In genomic region chr9:129996161-129996849, GRCh38 we compare ENCODE assay signal across 11 cellular contexts. TPM values are rescaled to one million over a fixed set of nuclear protein-coding genes. Genes with fewer than 3 reads are reported as not detected.
DNase-seq lines count a peak whose midpoint lies in the region; ATAC-seq and TF ChIP-seq lines count a peak whose summit lies in the region.
"Had no signal": no experiment of that assay in that cellular context is flagged by ENCODE, and none has a peak within 500 bp of the region (broad histone marks: within the 10 kb centered on the region; RNA-seq: fewer than 3 reads in every experiment).

No MANE protein-coding gene starts in this region.

- peaks cover 41% of the 10 kb centered on the region for H3K4me1 Mint-ChIP-seq in CD14-positive monocyte
- peaks cover 34% of the 10 kb centered on the region for H3K4me1 Mint-ChIP-seq in brain

- intact Hi-C loops in CD14-positive monocyte (cut with micrococcal nuclease): loop anchor here (5.0 to 10.0 kb wide), 4 partner anchors 34 to 109 kb away; no protein-coding TSS in a partner anchor

- H3K4me3 Mint-ChIP-seq in CD14-positive monocyte (peak overlapping the region; percentile 57 to 92), brain (peak overlapping the region in 1 of 5 experiments; percentile 4)

- peak; percentile 47 for DNase-seq in CD14-positive monocyte (ENCODE audit: low spot score)
- peak; percentile 90 for DNase-seq in MV-4-11 (lab: John Stamatoyannopoulos, UW)
- DNase-seq: activated CD4-positive, alpha-beta T cell treated with anti-CD3 and anti-CD28 coated beads for 4 hours; NCI-H1092 had no signal

- peaks cover 21 to 44% of the 10 kb centered on the region in 2 donors for H3K36me3 Mint-ChIP-seq in CD14-positive monocyte
- H3K36me3 Mint-ChIP-seq in brain: peaks cover 43% of the 10 kb centered on the region

- H3K9ac ChIP-seq in muscle layer of colon (ENCODE audit: low read length): no peak overlapping the region

- H3K4me1 ChIP-seq in muscle layer of colon (ENCODE audit: insufficient read depth, low read length): peaks cover 64% of the 10 kb centered on the region

- H3K27ac ChIP-seq in muscle layer of colon (ENCODE audit: low read depth, low read length): peak overlapping the region; percentile 61
- H3K27ac ChIP-seq: foreskin keratinocyte had no signal

- no peaks in the 10 kb centered on the region for H3K9me3 ChIP-seq in muscle layer of colon (ENCODE audit: low read length)

- no peaks in the 10 kb centered on the region for H3K27me3 ChIP-seq in muscle layer of colon (ENCODE audit: control insufficient read depth in 1 of 2, insufficient read depth in 2 of 2, low read length in 2 of 2)
- H3K27me3 ChIP-seq: foreskin keratinocyte had no signal

- TF ChIP-seq CTCF in CD14-positive monocyte (IDR thresholded peaks at IDR 0.05): no peak
- TF ChIP-seq CTCF in brain (conservative IDR thresholded peaks at IDR 0.05): no peak

- no peak overlapping the region for H3K4me3 ChIP-seq in muscle layer of colon (ENCODE audit: low read depth in 1 of 2, low read length in 2 of 2)

- peaks cover 4% of the 10 kb centered on the region for H3K36me3 ChIP-seq in muscle layer of colon (ENCODE audit: insufficient read depth, low read length)

- H3K27ac Mint-ChIP-seq in CD14-positive monocyte (peak overlapping the region; percentile 99 to 100 (median 99)), brain (peak overlapping the region in 4 of 5 experiments; percentile 0 to 58 (median 38))

- H3K27me3 Mint-ChIP-seq in CD14-positive monocyte (ENCODE audit: low read depth in 3 of 3) (no peaks in the 10 kb centered on the region), brain (no peaks in the 10 kb centered on the region)

- no peak for ATAC-seq in GM21717 (IDR thresholded peaks at IDR 0.05; ENCODE audit: unreplicated experiment)
- ATAC-seq in HG02852 (IDR thresholded peaks at IDR 0.05; ENCODE audit: unreplicated experiment): no peak
- no peak for ATAC-seq in HG02840 (IDR thresholded peaks at IDR 0.05; ENCODE audit: low FRiP score, unreplicated experiment)
- no peak for ATAC-seq in GM21367 (IDR thresholded peaks at IDR 0.05; ENCODE audit: unreplicated experiment)

- H3K9me3 Mint-ChIP-seq in CD14-positive monocyte: no peaks in the 10 kb centered on the region
- H3K9me3 Mint-ChIP-seq in brain: peaks cover 0 to 6% (median 0%) of the 10 kb centered on the region in 5 experiments

RNA-seq across cellular contexts. Expression of gene FNBP1, which starts 46.7 kb away (rescaled TPM):
- polyA plus RNA-seq in CD14-positive monocyte (10 to 100 TPM; 51.4 to 60.7 TPM), brain (ENCODE audit: insufficient read depth, low read depth, low replicate concordance) (39.1 TPM)

RNA-seq across cellular contexts. Expression of gene GPR107, which starts 57.4 kb away (rescaled TPM):
- polyA plus RNA-seq in CD14-positive monocyte (1 to 10 TPM; 6.0 TPM), brain (ENCODE audit: insufficient read depth, low read depth, low replicate concordance) (34.2 TPM)
